ENCODE assay signal across 29 cellular contexts in genomic region chr9:16025627-16026026, GRCh38.
"Had no signal": no experiment of that assay in that cellular context is flagged by ENCODE, and none has a peak within 500 bp of the region (broad histone marks: within the 10 kb centered on the region; RNA-seq: fewer than 3 reads in every experiment).

No MANE protein-coding gene starts in this region.

- H3K9me3 ChIP-seq: ascending aorta had no signal

- H3K27ac ChIP-seq: ascending aorta, cardiac muscle cell, VCaP had no signal

- H3K4me3 ChIP-seq: ascending aorta, cardiac muscle cell had no signal

- H3K4me1 ChIP-seq: ascending aorta had no signal

- H3K27me3 ChIP-seq: ascending aorta, cardiac muscle cell had no signal

- DNase-seq: activated B cell treated with CpG ODN at 0.5 μM for 24 hours; activated CD4-positive, alpha-beta memory T cell treated with anti-CD3 and anti-CD28 coated beads for 36 hours; activated CD4-positive, alpha-beta T cell treated with anti-CD3 and anti-CD28 coated beads for 4 hours; activated CD4-positive, alpha-beta T cell treated with anti-CD3 and anti-CD28 coated beads, Interleukin-2, amount 10 ng/mL, durations not matched to agents 24 days and 14 days; activated CD4-positive, alpha-beta T cell treated with anti-CD3 and anti-CD28 coated beads, Interleukin-2, amount 50 U/mL, for 1 hour; activated CD4-positive, alpha-beta T cell treated with anti-CD3 and anti-CD28 coated beads, Interleukin-2, amount 50 U/mL, for 4 hours; activated CD4-positive, CD25-positive, alpha-beta regulatory T cell treated with anti-CD3 and anti-CD28 coated beads, Interleukin-2, amount 50 U/mL, for 72 hours; activated CD8-positive, alpha-beta memory T cell treated with anti-CD3 and anti-CD28 coated beads, Interleukin-2, amount 50 U/mL, for 4 hours; activated CD8-positive, alpha-beta T cell treated with anti-CD3 and anti-CD28 coated beads for 36 hours; activated effector memory CD4-positive, alpha-beta T cell treated with anti-CD3 and anti-CD28 coated beads, Interleukin-2, amount 50 U/mL, for 16 hours; activated gamma-delta T cell treated with Interleukin-2 at 50 U/mL for 16 hours; activated naive CD4-positive, alpha-beta T cell; activated naive CD4-positive, alpha-beta T cell treated with anti-CD3 and anti-CD28 coated beads for 36 hours; activated naive CD8-positive, alpha-beta T cell treated with anti-CD3 and anti-CD28 coated beads, Interleukin-2, amount 10 ng/mL, durations not matched to agents 7 days and 5 days; activated naive CD8-positive, alpha-beta T cell treated with anti-CD3 and anti-CD28 coated beads, Interleukin-2, amount 50 U/mL, for 24 hours; activated T-cell treated with anti-CD3 and anti-CD28 coated beads for 4 hours; activated T-cell treated with anti-CD3 and anti-CD28 coated beads, Interleukin-2, amount 50 U/mL, for 1 hour; activated T-cell treated with anti-CD3 and anti-CD28 coated beads, Interleukin-2, amount 50 U/mL, for 4 hours; activated T-cell treated with anti-CD3 and anti-CD28 coated beads, Interleukin-2, amount 50 U/mL, for 72 hours; amygdala; anterior cingulate cortex; caudate nucleus; T-helper 1 cell; T-helper 2 cell; T-helper 9 cell had no signal

- ATAC-seq: activated CD8-positive, alpha-beta T cell treated with anti-CD3 and anti-CD28 coated beads for 36 hours; activated naive CD8-positive, alpha-beta T cell treated with anti-CD3 and anti-CD28 coated beads, Interleukin-2, amount 50 U/mL, for 24 hours; activated T-cell treated with anti-CD3 and anti-CD28 coated beads, Interleukin-2, amount 50 U/mL, for 4 hours; activated T-cell treated with anti-CD3 and anti-CD28 coated beads, Interleukin-2, amount 50 U/mL, for 72 hours; activated T-helper 17 cell treated with anti-CD3 and anti-CD28 coated beads, Interleukin-2, amount 50 U/mL, for 72 hours had no signal

- H3K36me3 ChIP-seq: ascending aorta, cardiac muscle cell had no signal
